ENCODE assay signal across 8 cellular contexts in genomic region chr7:55140221-55140980, GRCh38.
DNase-seq lines count a peak whose midpoint lies in the region; ATAC-seq, FAIRE-seq and TF ChIP-seq lines count a peak whose summit lies in the region.

No MANE protein-coding gene starts in this region.

- peak; percentile 23 for FAIRE-seq in GM12878 (lab: Jason Lieb, UNC)

- CTCF ChIA-PET in GM12878 (lab: Yijun Ruan, JAX): interaction anchor here (1.3 kb wide), 1 partner anchor 67 kb away, joined by 3 read pairs; no protein-coding TSS in a partner anchor

- H3K27ac Mint-ChIP-seq in activated naive CD8-positive, alpha-beta T cell treated with anti-CD3 and anti-CD28 coated beads for 36 hours: no peak overlapping the region

- peaks cover 5% of the 10 kb centered on the region for H3K9me3 Mint-ChIP-seq in activated naive CD8-positive, alpha-beta T cell treated with anti-CD3 and anti-CD28 coated beads for 36 hours

- H3K4me3 ChIP-seq in GM12878: no peak overlapping the region
- H3K4me3 ChIP-seq in ovary: no peak overlapping the region

- H3K4me3 Mint-ChIP-seq in activated naive CD8-positive, alpha-beta T cell treated with anti-CD3 and anti-CD28 coated beads for 36 hours: no peak overlapping the region

- peak overlapping the region; percentile 56 for H2AFZ ChIP-seq in GM12878 (ENCODE audit: control insufficient read depth, low read depth, low read length)

- intact Hi-C loops in GM12878 (cut with micrococcal nuclease; ENCODE audit: unreplicated experiment): loop anchor here (5.0 kb wide), 1 partner anchor 112 kb away; no protein-coding TSS in a partner anchor
- intact Hi-C loops in ovary (cut with DNase I): no loop called here

- H3K4me2 ChIP-seq in GM12878 (ENCODE audit: control insufficient read depth, insufficient read depth): no peak overlapping the region

- RAD21 ChIA-PET in GM12878 (lab: Charles Lee; ENCODE audit: unreplicated experiment): interaction anchor here (0.8 to 1.5 kb wide), 8 partner anchors 10 to 168 kb away, joined by 3 to 9 read pairs (median 4); no protein-coding TSS in a partner anchor

- TF ChIP-seq RAD21 in GM12878 (IDR thresholded peaks at IDR 0.05; ENCODE audit: insufficient read depth, low read depth, low read length): no peak

- peaks cover 5% of the 10 kb centered on the region for H3K4me1 ChIP-seq in GM12878 (ENCODE audit: control insufficient read depth, insufficient read depth, low read length)
- H3K4me1 ChIP-seq in ovary (ENCODE audit: insufficient read depth): peaks cover 3% of the 10 kb centered on the region

- H3K9me3 ChIP-seq in GM12878 (replicated peaks; ENCODE audit: control insufficient read depth, insufficient read depth, low read length): peaks cover 1% of the 10 kb centered on the region; the same call in 1 of the 3 replicates
- no peaks in the 10 kb centered on the region for H3K9me3 ChIP-seq in ovary

- H4K20me1 ChIP-seq in GM12878 (ENCODE audit: control insufficient read depth, insufficient read depth): no peaks in the 10 kb centered on the region

- DNase-seq in NCI-H1092 treated with DMSO at 0.1 percent for 48 hours (lab: John Stamatoyannopoulos, UW) (peak; percentile 24), NCI-H1092 (lab: John Stamatoyannopoulos, UW) (no peak), GM12878 (ENCODE audit: low read depth, low spot score) (peak; percentile 63), renal cortical epithelial cell (ENCODE audit: low read depth) (peak; percentile 77), ovary (no peak)
- no peak for DNase-seq in stimulated activated CD4-positive, alpha-beta T cell treated with anti-CD3 and anti-CD28 coated beads, Interleukin-4, amount 100 ng/mL, for 4 hours
- no peak for DNase-seq in activated naive CD8-positive, alpha-beta T cell treated with anti-CD3 and anti-CD28 coated beads for 36 hours

- in situ Hi-C loops in GM12878 (cut with MboI): no loop called here

- SMC1A ChIA-PET in GM12878 (lab: Charles Lee; ENCODE audit: uncharacterized antibody, unreplicated experiment): interaction anchor here (0.6 to 1.5 kb wide), 8 partner anchors 9 to 144 kb away, joined by 3 to 12 read pairs (median 4); no protein-coding TSS in a partner anchor

- H3K79me2 ChIP-seq in GM12878 (ENCODE audit: control insufficient read depth, insufficient read depth, low read length): no peaks in the 10 kb centered on the region

- BruUV-seq in GM12878 (replicated peaks; lab: Mats Ljungman, UMichigan): no TSS peak

- H3K36me3 Mint-ChIP-seq in activated naive CD8-positive, alpha-beta T cell treated with anti-CD3 and anti-CD28 coated beads for 36 hours: no peaks in the 10 kb centered on the region

- POLR2A ChIA-PET in GM12878 (lab: Charles Lee): interaction anchor here (0.9 to 1.1 kb wide), 2 partner anchors 10 to 75 kb away, joined by 3 to 4 read pairs; no protein-coding TSS in a partner anchor

- H3K27me3 ChIP-seq in GM12878 (replicated peaks in 1 of 2; ENCODE audit: control insufficient read depth in 2 of 2, insufficient read depth in 2 of 2, low read length in 1 of 2) (no peaks in the 10 kb centered on the region), ovary (no peaks in the 10 kb centered on the region)

- 50% methylated on average over 8 of the region's 8 CpGs for WGBS in GM12878 (ENCODE audit: insufficient coverage, insufficient replicate concordance, low lambda C conversion rate, missing lambda C conversion rate)
- WGBS in ovary, 3 donors: 34 to 38% (median 35%) methylated on average over 8 of the region's 8 CpGs

- TF ChIP-seq EP300 in GM12878 (IDR thresholded peaks at IDR 0.05; ENCODE audit: borderline replicate concordance in 1 of 2, control insufficient read depth in 1 of 2, low read depth in 2 of 2, low read length in 2 of 2) (no peak), ovary (IDR thresholded peaks at IDR 0.05) (no peak)

- no peaks in the 10 kb centered on the region for H3K36me3 ChIP-seq in GM12878 (ENCODE audit: control insufficient read depth in 2 of 2, insufficient read depth in 2 of 2, low read length in 1 of 2)
- no peaks in the 10 kb centered on the region for H3K36me3 ChIP-seq in ovary

- H3K9ac ChIP-seq in GM12878 (ENCODE audit: control insufficient read depth, insufficient read depth, low read length): no peak overlapping the region

- peak; percentile 93 for ATAC-seq in HG02973 (IDR thresholded peaks at IDR 0.05; ENCODE audit: unreplicated experiment)
- peak; percentile 97 for ATAC-seq in GM12878

- peaks cover 3% of the 10 kb centered on the region for H3K4me1 Mint-ChIP-seq in activated naive CD8-positive, alpha-beta T cell treated with anti-CD3 and anti-CD28 coated beads for 36 hours

- TF ChIP-seq CTCF in GM12878 (IDR thresholded peaks at IDR 0.05 in 2 of 3, conservative IDR thresholded peaks at IDR 0.05 in 1 of 3; ENCODE audit: control insufficient read depth in 2 of 3, extremely low read depth in 1 of 3, insufficient read depth in 1 of 3, low read depth in 3 of 3, low read length in 3 of 3) (no peak), ovary (IDR thresholded peaks at IDR 0.05) (no peak)

- TF ChIP-seq POLR2A in GM12878 (IDR thresholded peaks at IDR 0.05; ENCODE audit: low read depth, low read length): no peak
- TF ChIP-seq POLR2A in ovary (IDR thresholded peaks at IDR 0.05): no peak

- H3K27me3 Mint-ChIP-seq in activated naive CD8-positive, alpha-beta T cell treated with anti-CD3 and anti-CD28 coated beads for 36 hours: peaks cover 7% of the 10 kb centered on the region

- H3K27ac ChIP-seq in GM12878 (ENCODE audit: control insufficient read depth, insufficient read depth) (no peak overlapping the region), ovary (no peak overlapping the region)

TF ChIP-seq in GM12878, 131 proteins besides CTCF, POLR2A, EP300 and RAD21 (continues in another document):
- TF ChIP-seq SIX5 (IDR thresholded peaks at IDR 0.05; ENCODE audit: low read depth, low read length, severe bottlenecking) (no peak), IKZF2 (IDR thresholded peaks at IDR 0.05) (peak; percentile 42 to 46; a peak in 1 of 4 replicates), POU2F2 (IDR thresholded peaks at IDR 0.05; ENCODE audit: borderline replicate concordance, low read depth, low read length) (0 out of 3 replicates have a peak, but pooled peaks have one; percentile 33), TCF7 (IDR thresholded peaks at IDR 0.05; ENCODE audit: borderline replicate concordance) (no peak), KDM1A (IDR thresholded peaks at IDR 0.05; ENCODE audit: borderline replicate concordance) (no peak), SUPT20H (IDR thresholded peaks at IDR 0.05; ENCODE audit: borderline replicate concordance, control insufficient read depth, low read depth, low read length) (no peak), EZH2 (IDR thresholded peaks at IDR 0.05; ENCODE audit: borderline replicate concordance, control insufficient read depth, low read depth, low read length) (no peak), SMARCA5 (IDR thresholded peaks at IDR 0.05) (no peak), TARDBP (IDR thresholded peaks at IDR 0.05; ENCODE audit: borderline replicate concordance) (no peak), TBL1XR1 (IDR thresholded peaks at IDR 0.05; ENCODE audit: low read depth, low read length) (no peak), SPI1 (IDR thresholded peaks at IDR 0.05; ENCODE audit: borderline replicate concordance, insufficient read depth, low read depth, low read length) (peak; percentile 74; the same call in 1 of the 2 replicates), KAT2A (conservative IDR thresholded peaks at IDR 0.05; ENCODE audit: control insufficient read depth, low read depth, low read length) (no peak), NKRF (conservative IDR thresholded peaks at IDR 0.05) (no peak), RFX5 (IDR thresholded peaks at IDR 0.05; ENCODE audit: low read depth, low read length) (no peak), ZNF274 (IDR thresholded peaks at IDR 0.05; ENCODE audit: insufficient read depth, insufficient read length) (no peak), NR2F1 (conservative IDR thresholded peaks at IDR 0.05) (no peak), ETV6 (conservative IDR thresholded peaks at IDR 0.05 in 1 of 2, IDR thresholded peaks at IDR 0.05 in 1 of 2; ENCODE audit: borderline replicate concordance in 1 of 2, low read depth in 1 of 2) (no peak), BMI1 (IDR thresholded peaks at IDR 0.05; ENCODE audit: borderline replicate concordance) (no peak), SUZ12 (IDR thresholded peaks at IDR 0.05; ENCODE audit: unreplicated experiment) (no peak), RBBP5 (conservative IDR thresholded peaks at IDR 0.05) (no peak), BHLHE40 (IDR thresholded peaks at IDR 0.05; ENCODE audit: borderline replicate concordance in 1 of 2, low read depth in 2 of 2, low read length in 1 of 2) (peak in 1 of 2 experiments; percentile 29; a peak in 1 of 4 replicates)

Comparison
In these comparisons a context has a peak if more than half of its experiments do, and no peak if none do; other contexts are left out.
1. DNase-seq: peak in NCI-H1092 treated with DMSO at 0.1 percent for 48 hours (single experiment), GM12878 (single experiment) and renal cortical epithelial cell (single experiment); none in NCI-H1092 (single experiment), stimulated activated CD4-positive, alpha-beta T cell treated with anti-CD3 and anti-CD28 coated beads, Interleukin-4, amount 100 ng/mL, for 4 hours (0 of 2), activated naive CD8-positive, alpha-beta T cell treated with anti-CD3 and anti-CD28 coated beads for 36 hours (single experiment) and ovary (0 of 5).